Comparison of ENCODE assay signal across 9 cellular contexts in the genomic region with DNA sequence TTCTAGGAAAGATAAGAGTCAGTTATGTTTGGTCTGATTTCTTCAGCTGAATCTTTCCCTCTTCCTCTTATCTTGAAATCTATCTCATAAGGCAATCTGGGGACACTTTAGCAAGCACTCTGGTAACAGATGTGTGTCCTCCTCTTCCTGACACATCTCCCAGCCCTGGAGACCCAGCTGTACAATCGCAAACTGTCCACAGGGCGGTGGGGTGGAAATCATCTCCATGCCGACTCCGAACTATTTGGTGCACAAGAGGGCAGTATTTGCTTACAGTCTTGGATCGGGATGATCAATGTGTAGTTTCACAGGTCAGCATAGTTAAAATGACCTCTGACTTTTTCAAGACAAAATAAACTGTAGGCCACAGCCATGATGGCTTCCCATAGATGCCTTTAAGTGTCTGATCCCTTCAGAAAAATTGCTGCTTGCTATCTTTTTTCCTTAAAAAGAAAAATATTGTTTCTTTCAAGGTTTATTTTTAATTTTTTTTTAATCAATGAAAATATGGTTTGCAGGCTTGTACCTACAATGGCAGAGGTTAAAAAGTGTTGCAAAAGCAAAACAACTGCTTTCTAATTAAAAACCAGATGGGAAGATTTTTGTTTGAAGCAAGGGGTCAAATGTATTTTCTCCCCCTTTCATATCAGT. TPM values are rescaled to one million over a fixed set of nuclear protein-coding genes. Genes with fewer than 3 reads are reported as not detected.
DNase-seq lines count a peak whose midpoint lies in the region; ATAC-seq and TF ChIP-seq lines count a peak whose summit lies in the region.
"Had no signal": no experiment of that assay in that cellular context is flagged by ENCODE, and none has a peak within 500 bp of the region (broad histone marks: within the 10 kb centered on the region; RNA-seq: fewer than 3 reads in every experiment).

No MANE protein-coding gene starts in this region.

- peak; percentile 34 for DNase-seq in activated naive CD4-positive, alpha-beta T cell treated with anti-CD3 and anti-CD28 coated beads for 36 hours
- DNase-seq in activated naive CD4-positive, alpha-beta T cell treated with anti-CD3 and anti-CD28 coated beads, Interleukin-2, amount 50 U/mL, for 16 hours: no peak
- DNase-seq in NCI-H226 (peak; percentile 44), anterior cingulate cortex (lab: John Stamatoyannopoulos, UW) (peak in 43 of 58 donors; percentile 4 to 66 (median 37)), right atrium auricular region (ENCODE audit: low spot score) (peak; percentile 74), sciatic nerve (ENCODE audit: low spot score) (no peak)
- DNase-seq: activated naive CD8-positive, alpha-beta T cell treated with anti-CD3 and anti-CD28 coated beads, Interleukin-2, amount 10 ng/mL, durations not matched to agents 7 days and 5 days had no signal

- H3K27me3 ChIP-seq in right atrium auricular region: no peaks in the 10 kb centered on the region

- H3K9me3 Mint-ChIP-seq in activated naive CD4-positive, alpha-beta T cell treated with anti-CD3 and anti-CD28 coated beads for 36 hours: no peaks in the 10 kb centered on the region
- H3K9me3 Mint-ChIP-seq: activated naive CD8-positive, alpha-beta T cell treated with anti-CD3 and anti-CD28 coated beads, Interleukin-2, amount 10 ng/mL, durations not matched to agents 7 days and 5 days had no signal

- H3K4me1 ChIP-seq in right atrium auricular region: peaks cover 0 to 52% of the 10 kb centered on the region in 2 donors

- peaks cover 30% of the 10 kb centered on the region for H3K4me1 Mint-ChIP-seq in activated naive CD4-positive, alpha-beta T cell treated with anti-CD3 and anti-CD28 coated beads for 36 hours (ENCODE audit: low read depth)

- no peaks in the 10 kb centered on the region for H3K9me3 ChIP-seq in right atrium auricular region

- H3K4me3 ChIP-seq in right atrium auricular region: no peak overlapping the region

- peak; percentile 88 for ATAC-seq in sciatic nerve
- no peak for ATAC-seq in GM21515 (IDR thresholded peaks at IDR 0.05; ENCODE audit: unreplicated experiment)
- no peak for ATAC-seq in GM19463 (IDR thresholded peaks at IDR 0.05; ENCODE audit: unreplicated experiment)

- no peaks in the 10 kb centered on the region for H3K27me3 Mint-ChIP-seq in activated naive CD4-positive, alpha-beta T cell treated with anti-CD3 and anti-CD28 coated beads for 36 hours (ENCODE audit: low read depth)
- H3K27me3 Mint-ChIP-seq: activated naive CD8-positive, alpha-beta T cell treated with anti-CD3 and anti-CD28 coated beads, Interleukin-2, amount 10 ng/mL, durations not matched to agents 7 days and 5 days had no signal

- H3K27ac Mint-ChIP-seq in activated naive CD4-positive, alpha-beta T cell treated with anti-CD3 and anti-CD28 coated beads for 36 hours: no peak overlapping the region
- H3K27ac Mint-ChIP-seq: activated naive CD8-positive, alpha-beta T cell treated with anti-CD3 and anti-CD28 coated beads, Interleukin-2, amount 10 ng/mL, durations not matched to agents 7 days and 5 days had no signal

- CTCF ChIA-PET in activated naive CD4-positive, alpha-beta T cell treated with anti-CD3 and anti-CD28 coated beads for 36 hours (lab: Charles Lee): interaction anchor here (0.5 to 0.9 kb wide), 3 partner anchors 52 to 151 kb away, joined by 3 read pairs; no protein-coding TSS in a partner anchor

- intact Hi-C loops in activated naive CD4-positive, alpha-beta T cell treated with anti-CD3 and anti-CD28 coated beads for 36 hours (cut with micrococcal nuclease): loop anchor here (5.0 kb wide), 1 partner anchor 151 kb away; no protein-coding TSS in a partner anchor
- intact Hi-C loops in sciatic nerve (cut with DNase I): no loop called here

- no peaks in the 10 kb centered on the region for H3K36me3 ChIP-seq in right atrium auricular region

- H3K36me3 Mint-ChIP-seq in activated naive CD4-positive, alpha-beta T cell treated with anti-CD3 and anti-CD28 coated beads for 36 hours (ENCODE audit: low read depth): no peaks in the 10 kb centered on the region
- H3K36me3 Mint-ChIP-seq: activated naive CD8-positive, alpha-beta T cell treated with anti-CD3 and anti-CD28 coated beads, Interleukin-2, amount 10 ng/mL, durations not matched to agents 7 days and 5 days had no signal

- TF ChIP-seq CTCF in right atrium auricular region (IDR thresholded peaks at IDR 0.05): peak; percentile 45 to 82

- H3K4me3 Mint-ChIP-seq in activated naive CD4-positive, alpha-beta T cell treated with anti-CD3 and anti-CD28 coated beads for 36 hours: no peak overlapping the region
- H3K4me3 Mint-ChIP-seq: activated naive CD8-positive, alpha-beta T cell treated with anti-CD3 and anti-CD28 coated beads, Interleukin-2, amount 10 ng/mL, durations not matched to agents 7 days and 5 days had no signal

- no peak overlapping the region for H3K27ac ChIP-seq in right atrium auricular region

RNA-seq across cellular contexts. Expression of a gene that starts 17.7 kb away (rescaled TPM):
- total RNA-seq in activated naive CD4-positive, alpha-beta T cell treated with anti-CD3 and anti-CD28 coated beads for 36 hours: 10 to 100 TPM; 11.0 to 11.6 TPM
- total RNA-seq in right atrium auricular region (10 to 100 TPM; 15.7 to 18.0 TPM), sciatic nerve (14.8 TPM)

RNA-seq across cellular contexts. Expression of a gene that starts 47.4 kb away (rescaled TPM):
- 10 to 100 TPM; 71.6 to 73.1 TPM for total RNA-seq in activated naive CD4-positive, alpha-beta T cell treated with anti-CD3 and anti-CD28 coated beads for 36 hours
- 10 to 100 TPM; 20.9 to 31.0 TPM for total RNA-seq in right atrium auricular region
- total RNA-seq in sciatic nerve: 26.7 TPM

Comparison
In these comparisons a context has a peak if more than half of its experiments do, and no peak if none do; other contexts are left out.
1. DNase-seq: peak in activated naive CD4-positive, alpha-beta T cell treated with anti-CD3 and anti-CD28 coated beads for 36 hours (single experiment), NCI-H226 (single experiment), anterior cingulate cortex (43 of 58) and right atrium auricular region (single experiment); none in activated naive CD4-positive, alpha-beta T cell treated with anti-CD3 and anti-CD28 coated beads, Interleukin-2, amount 50 U/mL, for 16 hours (single experiment) and sciatic nerve (single experiment).